ENCODE assay signal across 1 cellular context in the genomic region with DNA sequence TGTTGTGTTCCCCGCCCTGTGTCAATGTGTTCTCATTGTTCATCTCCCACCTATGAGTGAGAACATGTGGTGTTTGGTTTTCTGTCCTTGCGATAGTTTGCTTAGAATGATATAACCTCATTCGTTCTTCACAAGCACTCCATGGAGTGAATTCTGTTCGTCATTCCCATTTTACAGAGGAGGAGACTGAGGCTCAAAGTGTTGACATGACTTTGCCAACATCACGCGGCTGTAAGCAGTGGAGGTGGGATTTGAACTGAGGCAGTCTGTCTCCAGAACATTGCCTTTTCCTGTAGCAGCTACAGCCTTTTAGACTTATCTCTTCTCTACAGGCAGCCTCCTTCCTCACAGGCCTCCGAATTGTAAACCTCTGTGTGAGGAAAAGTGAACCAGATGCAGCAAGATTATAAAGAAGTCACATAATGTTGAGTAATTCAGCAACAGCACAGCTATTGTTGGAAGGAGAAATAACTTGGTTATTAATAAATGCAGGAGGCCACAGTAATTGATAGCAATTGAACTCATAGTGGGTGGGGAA.
TF ChIP-seq lines count a peak whose summit lies in the region.

No MANE protein-coding gene starts in this region.

TF ChIP-seq in K562, 482 proteins besides CTCF, POLR2A, EP300 and RAD21 (continued from another document and continues in another):
- TF ChIP-seq ZNF592 (IDR thresholded peaks at IDR 0.05) (no peak), WHSC1 (IDR thresholded peaks at IDR 0.05; ENCODE audit: low read length) (no peak), CHD2 (IDR thresholded peaks at IDR 0.05; ENCODE audit: low read depth, low read length) (no peak), MBD2 (IDR thresholded peaks at IDR 0.05; ENCODE audit: borderline replicate concordance, low read depth) (no peak), ZNF707 (CRISPR knock-in tag; conservative IDR thresholded peaks at IDR 0.05) (no peak), SETDB1 (IDR thresholded peaks at IDR 0.05; ENCODE audit: low read length) (no peak), ZBTB33 (CRISPR knock-in tag; IDR thresholded peaks at IDR 0.05) (no peak), ETV6 (IDR thresholded peaks at IDR 0.05; ENCODE audit: borderline replicate concordance in 1 of 2, low read depth in 2 of 2, low read length in 1 of 2) (no peak), ETV6 (CRISPR knock-in tag; IDR thresholded peaks at IDR 0.05; ENCODE audit: borderline replicate concordance) (no peak), BCOR (IDR thresholded peaks at IDR 0.05) (0 out of 2 replicates have a peak, but pooled peaks have one; percentile 43), PRMT5 (CRISPR knock-in tag; IDR thresholded peaks at IDR 0.05) (no peak), HDGF (IDR thresholded peaks at IDR 0.05) (no peak), ARID1B (IDR thresholded peaks at IDR 0.05) (peak; percentile 26; the same call in 1 of the 2 replicates), DPF2 (IDR thresholded peaks at IDR 0.05) (0 out of 2 replicates have a peak, but pooled peaks have one; percentile 14), TAF15 (IDR thresholded peaks at IDR 0.05; ENCODE audit: low read depth, low read length) (no peak), IRF2 (CRISPR knock-in tag; IDR thresholded peaks at IDR 0.05) (no peak), CBFA2T3 (IDR thresholded peaks at IDR 0.05) (peak; percentile 54), TAL1 (IDR thresholded peaks at IDR 0.05) (peak; percentile 34; the same call in 1 of the 2 replicates), ZNF778 (CRISPR knock-in tag; IDR thresholded peaks at IDR 0.05) (no peak), KDM5B (IDR thresholded peaks at IDR 0.05; ENCODE audit: insufficient replicate concordance, low read depth, low read length) (no peak), MITF (IDR thresholded peaks at IDR 0.05) (no peak), ELF4 (CRISPR knock-in tag; IDR thresholded peaks at IDR 0.05) (no peak), KDM4B (IDR thresholded peaks at IDR 0.05; ENCODE audit: borderline replicate concordance in 2 of 2, low read depth in 1 of 2) (no peak), ZNF174 (CRISPR knock-in tag; IDR thresholded peaks at IDR 0.05) (no peak), CBFA2T2 (conservative IDR thresholded peaks at IDR 0.05) (0 out of 2 replicates have a peak, but pooled peaks have one; percentile 15), ZNF175 (CRISPR knock-in tag; IDR thresholded peaks at IDR 0.05; ENCODE audit: low read depth) (no peak), TCF3 (CRISPR knock-in tag; IDR thresholded peaks at IDR 0.05) (peak; percentile 51), NCOA1 (IDR thresholded peaks at IDR 0.05; ENCODE audit: low read depth) (no peak), ZNF124 (CRISPR knock-in tag; IDR thresholded peaks at IDR 0.05) (no peak), KDM1A (IDR thresholded peaks at IDR 0.05) (peak in 1 of 2 experiments; percentile 49; a peak in 1 of 4 replicates), NR4A1 (CRISPR knock-in tag; IDR thresholded peaks at IDR 0.05) (no peak), NR4A1 (tag; IDR thresholded peaks at IDR 0.05) (no peak), ZBTB43 (CRISPR knock-in tag; IDR thresholded peaks at IDR 0.05) (no peak), TGIF2 (CRISPR knock-in tag; IDR thresholded peaks at IDR 0.05) (no peak), LCOR (CRISPR knock-in tag; IDR thresholded peaks at IDR 0.05) (no peak), POLR3A (IDR thresholded peaks at IDR 0.05; ENCODE audit: borderline replicate concordance, extremely low read depth, insufficient read depth, insufficient read length) (no peak)
- TF ChIP-seq, protein P1, sequence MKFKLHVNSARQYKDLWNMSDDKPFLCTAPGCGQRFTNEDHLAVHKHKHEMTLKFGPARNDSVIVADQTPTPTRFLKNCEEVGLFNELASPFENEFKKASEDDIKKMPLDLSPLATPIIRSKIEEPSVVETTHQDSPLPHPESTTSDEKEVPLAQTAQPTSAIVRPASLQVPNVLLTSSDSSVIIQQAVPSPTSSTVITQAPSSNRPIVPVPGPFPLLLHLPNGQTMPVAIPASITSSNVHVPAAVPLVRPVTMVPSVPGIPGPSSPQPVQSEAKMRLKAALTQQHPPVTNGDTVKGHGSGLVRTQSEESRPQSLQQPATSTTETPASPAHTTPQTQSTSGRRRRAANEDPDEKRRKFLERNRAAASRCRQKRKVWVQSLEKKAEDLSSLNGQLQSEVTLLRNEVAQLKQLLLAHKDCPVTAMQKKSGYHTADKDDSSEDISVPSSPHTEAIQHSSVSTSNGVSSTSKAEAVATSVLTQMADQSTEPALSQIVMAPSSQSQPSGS (CRISPR knock-in tag; IDR thresholded peaks at IDR 0.05) = no peak
- TF ChIP-seq, protein P2, sequence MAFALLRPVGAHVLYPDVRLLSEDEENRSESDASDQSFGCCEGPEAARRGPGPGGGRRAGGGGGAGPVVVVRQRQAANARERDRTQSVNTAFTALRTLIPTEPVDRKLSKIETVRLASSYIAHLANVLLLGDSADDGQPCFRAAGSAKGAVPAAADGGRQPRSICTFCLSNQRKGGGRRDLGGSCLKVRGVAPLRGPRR (CRISPR knock-in tag; IDR thresholded peaks at IDR 0.05) = no peak
- TF ChIP-seq, protein P3, sequence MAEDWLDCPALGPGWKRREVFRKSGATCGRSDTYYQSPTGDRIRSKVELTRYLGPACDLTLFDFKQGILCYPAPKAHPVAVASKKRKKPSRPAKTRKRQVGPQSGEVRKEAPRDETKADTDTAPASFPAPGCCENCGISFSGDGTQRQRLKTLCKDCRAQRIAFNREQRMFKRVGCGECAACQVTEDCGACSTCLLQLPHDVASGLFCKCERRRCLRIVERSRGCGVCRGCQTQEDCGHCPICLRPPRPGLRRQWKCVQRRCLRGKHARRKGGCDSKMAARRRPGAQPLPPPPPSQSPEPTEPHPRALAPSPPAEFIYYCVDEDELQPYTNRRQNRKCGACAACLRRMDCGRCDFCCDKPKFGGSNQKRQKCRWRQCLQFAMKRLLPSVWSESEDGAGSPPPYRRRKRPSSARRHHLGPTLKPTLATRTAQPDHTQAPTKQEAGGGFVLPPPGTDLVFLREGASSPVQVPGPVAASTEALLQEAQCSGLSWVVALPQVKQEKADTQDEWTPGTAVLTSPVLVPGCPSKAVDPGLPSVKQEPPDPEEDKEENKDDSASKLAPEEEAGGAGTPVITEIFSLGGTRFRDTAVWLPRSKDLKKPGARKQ (CRISPR knock-in tag; IDR thresholded peaks at IDR 0.05) = no peak
- TF ChIP-seq, protein P4, sequence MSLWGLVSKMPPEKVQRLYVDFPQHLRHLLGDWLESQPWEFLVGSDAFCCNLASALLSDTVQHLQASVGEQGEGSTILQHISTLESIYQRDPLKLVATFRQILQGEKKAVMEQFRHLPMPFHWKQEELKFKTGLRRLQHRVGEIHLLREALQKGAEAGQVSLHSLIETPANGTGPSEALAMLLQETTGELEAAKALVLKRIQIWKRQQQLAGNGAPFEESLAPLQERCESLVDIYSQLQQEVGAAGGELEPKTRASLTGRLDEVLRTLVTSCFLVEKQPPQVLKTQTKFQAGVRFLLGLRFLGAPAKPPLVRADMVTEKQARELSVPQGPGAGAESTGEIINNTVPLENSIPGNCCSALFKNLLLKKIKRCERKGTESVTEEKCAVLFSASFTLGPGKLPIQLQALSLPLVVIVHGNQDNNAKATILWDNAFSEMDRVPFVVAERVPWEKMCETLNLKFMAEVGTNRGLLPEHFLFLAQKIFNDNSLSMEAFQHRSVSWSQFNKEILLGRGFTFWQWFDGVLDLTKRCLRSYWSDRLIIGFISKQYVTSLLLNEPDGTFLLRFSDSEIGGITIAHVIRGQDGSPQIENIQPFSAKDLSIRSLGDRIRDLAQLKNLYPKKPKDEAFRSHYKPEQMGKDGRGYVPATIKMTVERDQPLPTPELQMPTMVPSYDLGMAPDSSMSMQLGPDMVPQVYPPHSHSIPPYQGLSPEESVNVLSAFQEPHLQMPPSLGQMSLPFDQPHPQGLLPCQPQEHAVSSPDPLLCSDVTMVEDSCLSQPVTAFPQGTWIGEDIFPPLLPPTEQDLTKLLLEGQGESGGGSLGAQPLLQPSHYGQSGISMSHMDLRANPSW (CRISPR knock-in tag; IDR thresholded peaks at IDR 0.05) = no peak
- TF ChIP-seq, protein P5, sequence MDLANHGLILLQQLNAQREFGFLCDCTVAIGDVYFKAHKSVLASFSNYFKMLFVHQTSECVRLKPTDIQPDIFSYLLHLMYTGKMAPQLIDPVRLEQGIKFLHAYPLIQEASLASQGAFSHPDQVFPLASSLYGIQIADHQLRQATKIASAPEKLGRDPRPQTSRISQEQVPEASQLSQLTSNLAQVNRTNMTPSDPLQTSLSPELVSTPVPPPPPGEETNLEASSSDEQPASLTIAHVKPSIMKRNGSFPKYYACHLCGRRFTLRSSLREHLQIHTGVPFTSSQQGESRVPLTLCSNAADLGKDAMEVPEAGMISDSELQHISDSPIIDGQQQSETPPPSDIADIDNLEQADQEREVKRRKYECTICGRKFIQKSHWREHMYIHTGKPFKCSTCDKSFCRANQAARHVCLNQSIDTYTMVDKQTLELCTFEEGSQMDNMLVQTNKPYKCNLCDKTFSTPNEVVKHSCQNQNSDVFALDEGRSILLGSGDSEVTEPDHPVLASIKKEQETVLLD (IDR thresholded peaks at IDR 0.05) = no peak
- TF ChIP-seq, protein P6, sequence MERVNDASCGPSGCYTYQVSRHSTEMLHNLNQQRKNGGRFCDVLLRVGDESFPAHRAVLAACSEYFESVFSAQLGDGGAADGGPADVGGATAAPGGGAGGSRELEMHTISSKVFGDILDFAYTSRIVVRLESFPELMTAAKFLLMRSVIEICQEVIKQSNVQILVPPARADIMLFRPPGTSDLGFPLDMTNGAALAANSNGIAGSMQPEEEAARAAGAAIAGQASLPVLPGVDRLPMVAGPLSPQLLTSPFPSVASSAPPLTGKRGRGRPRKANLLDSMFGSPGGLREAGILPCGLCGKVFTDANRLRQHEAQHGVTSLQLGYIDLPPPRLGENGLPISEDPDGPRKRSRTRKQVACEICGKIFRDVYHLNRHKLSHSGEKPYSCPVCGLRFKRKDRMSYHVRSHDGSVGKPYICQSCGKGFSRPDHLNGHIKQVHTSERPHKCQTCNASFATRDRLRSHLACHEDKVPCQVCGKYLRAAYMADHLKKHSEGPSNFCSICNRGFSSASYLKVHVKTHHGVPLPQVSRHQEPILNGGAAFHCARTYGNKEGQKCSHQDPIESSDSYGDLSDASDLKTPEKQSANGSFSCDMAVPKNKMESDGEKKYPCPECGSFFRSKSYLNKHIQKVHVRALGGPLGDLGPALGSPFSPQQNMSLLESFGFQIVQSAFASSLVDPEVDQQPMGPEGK (CRISPR knock-in tag; IDR thresholded peaks at IDR 0.05; ENCODE audit: borderline replicate concordance) = no peak
